35 cellular contexts compared by ENCODE assay signal in the genomic region with DNA sequence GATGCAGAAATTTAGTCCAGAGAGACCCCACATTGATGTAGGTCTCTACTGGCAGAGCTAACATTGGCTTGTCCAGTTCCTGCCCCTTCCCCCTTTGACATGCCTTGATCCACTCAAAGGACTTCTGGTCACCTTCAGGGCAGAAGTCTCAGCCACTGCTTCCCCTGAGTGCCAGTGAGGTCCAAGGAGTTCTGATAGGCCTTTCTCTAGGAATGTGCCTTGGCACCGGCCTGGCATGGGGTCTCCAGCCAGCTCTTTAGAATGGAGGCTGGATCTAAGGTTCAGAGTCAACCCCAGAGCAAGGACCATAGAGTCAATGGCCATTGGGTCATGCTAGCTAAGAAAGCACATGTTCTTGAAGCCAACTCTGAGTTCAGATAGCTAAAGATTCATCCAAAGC.
A peak's percentile ranks its signal among the peaks of the same experiment; 100 is the strongest.
DNase-seq lines count a peak whose midpoint lies in the region; ATAC-seq, FAIRE-seq and TF ChIP-seq lines count a peak whose summit lies in the region.
"Had no signal": no experiment of that assay in that cellular context is flagged by ENCODE, and none has a peak within 500 bp of the region (broad histone marks: within the 10 kb centered on the region; RNA-seq: fewer than 3 reads in every experiment).

No MANE protein-coding gene starts in this region.

- H3K36me3 ChIP-seq in astrocyte (ENCODE audit: insufficient read depth, low read length) (no peaks in the 10 kb centered on the region), bronchial epithelial cell (ENCODE audit: control insufficient read depth, insufficient read depth, low read length) (no peaks in the 10 kb centered on the region), tibial artery (no peaks in the 10 kb centered on the region)
- H3K36me3 ChIP-seq: BE2C; BLaER1; BLaER1 treated with 17β-estradiol and CSF1 and Interleukin-3, amounts not matched to agents 10 nM and 100 nM had no signal

- H3K9me3 Mint-ChIP-seq in astrocyte (ENCODE audit: unreplicated experiment): no peaks in the 10 kb centered on the region
- H3K9me3 Mint-ChIP-seq: CD4-positive, alpha-beta memory T cell; CD4-positive, alpha-beta T cell; CD8-positive, alpha-beta memory T cell; CD8-positive, alpha-beta T cell had no signal

- H3K9me3 ChIP-seq in astrocyte (ENCODE audit: insufficient read depth, low read depth, low read length) (no peaks in the 10 kb centered on the region), tibial artery (peaks cover 0 to 5% (median 0%) of the 10 kb centered on the region in 3 donors)
- H3K9me3 ChIP-seq: A549, BE2C, Caco-2 had no signal

- ATAC-seq in HG02610 (IDR thresholded peaks at IDR 0.05; ENCODE audit: unreplicated experiment): no peak
- ATAC-seq: A549; CD8-positive, alpha-beta T cell had no signal

- no peak overlapping the region for H3K4me3 Mint-ChIP-seq in astrocyte (ENCODE audit: unreplicated experiment)
- H3K4me3 Mint-ChIP-seq: B cell; CD14-positive monocyte; CD4-positive, alpha-beta memory T cell; CD4-positive, alpha-beta T cell; CD4-positive, CD25-positive, alpha-beta regulatory T cell; CD8-positive, alpha-beta memory T cell; CD8-positive, alpha-beta T cell had no signal

- H3K4me3 ChIP-seq in astrocyte (ENCODE audit: insufficient read depth, low read depth, low read length): no peak overlapping the region
- H3K4me3 ChIP-seq in bronchial epithelial cell (ENCODE audit: low read depth, low read length): no peak overlapping the region
- H3K4me3 ChIP-seq in tibial artery: no peak overlapping the region
- H3K4me3 ChIP-seq: A549; BLaER1; BLaER1 treated with 17β-estradiol and CSF1 and Interleukin-3, amounts not matched to agents 10 nM and 100 nM had no signal

- no peak overlapping the region for H3K27ac Mint-ChIP-seq in astrocyte (ENCODE audit: unreplicated experiment)
- H3K27ac Mint-ChIP-seq: B cell; CD14-positive monocyte; CD4-positive, alpha-beta memory T cell; CD4-positive, alpha-beta T cell; CD4-positive, CD25-positive, alpha-beta regulatory T cell; CD8-positive, alpha-beta memory T cell; CD8-positive, alpha-beta T cell had no signal

- H3K4me1 Mint-ChIP-seq in astrocyte (ENCODE audit: low read depth, unreplicated experiment): no peaks in the 10 kb centered on the region
- H3K4me1 Mint-ChIP-seq: B cell; CD14-positive monocyte; CD4-positive, alpha-beta memory T cell; CD4-positive, CD25-positive, alpha-beta regulatory T cell; CD8-positive, alpha-beta memory T cell had no signal

- FAIRE-seq in astrocyte (lab: Jason Lieb, UNC): peak; percentile 80
- peak; percentile 18 for FAIRE-seq in bronchial epithelial cell (lab: Jason Lieb, UNC)
- FAIRE-seq: A204.1, A549, D721Med had no signal

- peaks cover 7% of the 10 kb centered on the region for H3K27me3 Mint-ChIP-seq in astrocyte (ENCODE audit: low read depth, unreplicated experiment)
- H3K27me3 Mint-ChIP-seq: B cell; CD4-positive, alpha-beta memory T cell; CD4-positive, alpha-beta T cell; CD4-positive, CD25-positive, alpha-beta regulatory T cell had no signal

- H3K4me1 ChIP-seq in astrocyte (ENCODE audit: insufficient read depth, low read length): no peaks in the 10 kb centered on the region
- no peaks in the 10 kb centered on the region for H3K4me1 ChIP-seq in tibial artery
- H3K4me1 ChIP-seq: A549; BE2C; BLaER1; BLaER1 treated with 17β-estradiol and CSF1 and Interleukin-3, amounts not matched to agents 10 nM and 100 nM; Caco-2 had no signal

- H3K27ac ChIP-seq in astrocyte (ENCODE audit: low read depth, low read length): no peak overlapping the region
- no peak overlapping the region for H3K27ac ChIP-seq in tibial artery
- H3K27ac ChIP-seq: 22Rv1; A549; BLaER1; BLaER1 treated with 17β-estradiol and CSF1 and Interleukin-3, amounts not matched to agents 10 nM and 100 nM; C4-2B had no signal

- TF ChIP-seq CTCF in astrocyte (IDR thresholded peaks at IDR 0.05; ENCODE audit: insufficient read depth, low read depth, low read length): no peak
- no peak for TF ChIP-seq CTCF in bronchial epithelial cell (IDR thresholded peaks at IDR 0.05; ENCODE audit: insufficient read depth, low read length, severe bottlenecking)
- no peak for TF ChIP-seq CTCF in tibial artery (IDR thresholded peaks at IDR 0.05)

- H2AFZ ChIP-seq in astrocyte (ENCODE audit: low read depth, low read length): no peak overlapping the region

- H3K36me3 Mint-ChIP-seq in astrocyte (ENCODE audit: low read depth, unreplicated experiment): no peaks in the 10 kb centered on the region
- H3K36me3 Mint-ChIP-seq: CD14-positive monocyte; CD4-positive, alpha-beta memory T cell; CD4-positive, CD25-positive, alpha-beta regulatory T cell; CD8-positive, alpha-beta memory T cell; CD8-positive, alpha-beta T cell had no signal

- no peak overlapping the region for H3K4me2 ChIP-seq in astrocyte (ENCODE audit: low read length)
- H3K4me2 ChIP-seq: A549; BLaER1; BLaER1 treated with 17β-estradiol and CSF1 and Interleukin-3, amounts not matched to agents 10 nM and 100 nM had no signal

- intact Hi-C loops in tibial artery (cut with DNase I; ENCODE audit: low total_unique reads): no loop called here

- DNase-seq in astrocyte (ENCODE audit: low read depth): no peak
- DNase-seq in bronchial epithelial cell (ENCODE audit: low read depth): no peak
- DNase-seq in mesenteric fat pad (ENCODE audit: low spot score): peak; percentile 51
- DNase-seq in tibial artery: no peak
- no peak for DNase-seq in activated CD8-positive, alpha-beta memory T cell treated with anti-CD3 and anti-CD28 coated beads, Interleukin-2, amount 50 U/mL, for 4 hours
- DNase-seq: 8988T; ACHN; AML-193; BE2C; C1 segment of cervical spinal cord; Caco-2; Calu3; CD4-positive, alpha-beta memory T cell; CD4-positive, alpha-beta T cell; CD4-positive, CD25-positive, alpha-beta regulatory T cell; CD8-positive, alpha-beta memory T cell; CD8-positive, alpha-beta T cell; COR-L47; DMS 273 treated with DMSO at 0.1 percent for 48 hours; DMS153; DMS53; DMS79; DMS79 treated with DMSO at 0.1 percent for 48 hours; DND-41; EL had no signal

- no peaks in the 10 kb centered on the region for H3K79me2 ChIP-seq in astrocyte (ENCODE audit: insufficient read depth, low read length)

- H3K9ac ChIP-seq in astrocyte (ENCODE audit: low read length): no peak overlapping the region
- H3K9ac ChIP-seq: BLaER1; BLaER1 treated with 17β-estradiol and CSF1 and Interleukin-3, amounts not matched to agents 10 nM and 100 nM had no signal

- H4K20me1 ChIP-seq in astrocyte (ENCODE audit: insufficient read depth, low read length): no peaks in the 10 kb centered on the region
- H4K20me1 ChIP-seq: BLaER1 had no signal

- no peaks in the 10 kb centered on the region for H3K27me3 ChIP-seq in astrocyte (ENCODE audit: insufficient read depth, low read length)
- H3K27me3 ChIP-seq in bronchial epithelial cell (ENCODE audit: control insufficient read depth, insufficient read depth, low read length): no peaks in the 10 kb centered on the region
- H3K27me3 ChIP-seq in tibial artery: no peaks in the 10 kb centered on the region
- H3K27me3 ChIP-seq: BE2C had no signal
